ENCODE assay signal across 18 cellular contexts in the genomic region with DNA sequence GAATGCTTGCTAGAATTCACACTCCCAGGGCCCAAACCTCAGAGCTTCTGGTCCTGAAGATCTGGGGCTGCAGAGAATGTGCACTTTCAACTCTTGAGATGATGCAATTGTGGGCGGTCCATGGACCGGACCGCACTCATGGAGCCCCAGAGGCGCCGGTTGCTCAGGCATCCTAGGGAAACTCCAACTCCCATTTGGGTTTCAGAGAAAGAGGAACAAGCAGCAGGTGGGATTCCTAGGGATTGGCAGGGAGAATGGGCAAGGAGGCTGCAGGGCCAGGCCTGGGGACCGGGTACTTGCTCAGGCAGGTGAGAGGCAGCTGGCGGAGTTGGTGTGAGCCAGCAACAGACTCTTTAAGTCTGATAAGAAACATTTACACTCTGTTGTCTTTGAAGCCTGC. TPM values are rescaled to one million over a fixed set of nuclear protein-coding genes. Genes with fewer than 3 reads are reported as not detected.
"Had no signal": no experiment of that assay in that cellular context is flagged by ENCODE, and none has a peak within 500 bp of the region (broad histone marks: within the 10 kb centered on the region; RNA-seq: fewer than 3 reads in every experiment).

No MANE protein-coding gene starts in this region.

- ATAC-seq: activated CD8-positive, alpha-beta T cell treated with anti-CD3 and anti-CD28 coated beads for 36 hours; activated naive CD8-positive, alpha-beta T cell treated with anti-CD3 and anti-CD28 coated beads, Interleukin-2, amount 50 U/mL, for 24 hours; activated T-cell treated with anti-CD3 and anti-CD28 coated beads, Interleukin-2, amount 50 U/mL, for 4 hours; natural killer cell had no signal

- H3K27me3 ChIP-seq: brain microvascular endothelial cell, colonic mucosa had no signal

- H3K9me3 ChIP-seq: colonic mucosa had no signal

- H3K4me3 ChIP-seq: colonic mucosa had no signal

- H3K27ac ChIP-seq: brain microvascular endothelial cell, colonic mucosa had no signal

- H3K36me3 ChIP-seq: brain microvascular endothelial cell, colonic mucosa had no signal

- DNase-seq: activated B cell treated with CpG ODN at 0.5 μM for 24 hours; activated CD4-positive, alpha-beta T cell treated with anti-CD3 and anti-CD28 coated beads, Interleukin-2, amount 10 ng/mL, durations not matched to agents 24 days and 14 days; activated CD8-positive, alpha-beta T cell treated with anti-CD3 and anti-CD28 coated beads for 36 hours; activated naive CD4-positive, alpha-beta T cell treated with anti-CD3 and anti-CD28 coated beads, Interleukin-2, amount 10 ng/mL, durations not matched to agents 7 days and 5 days; activated naive CD8-positive, alpha-beta T cell treated with anti-CD3 and anti-CD28 coated beads, Interleukin-2, amount 50 U/mL, for 24 hours; activated T-cell treated with anti-CD3 and anti-CD28 coated beads, Interleukin-2, amount 50 U/mL, for 4 hours; aorta; brain microvascular endothelial cell; colonic mucosa; head of caudate nucleus; mesenchymal stem cell; natural killer cell; stimulated activated CD4-positive, alpha-beta T cell treated with anti-CD3 and anti-CD28 coated beads, Interleukin-12 subunit alpha, Interleukin-12 subunit beta, amount 100 ng/mL, for 4 hours; stimulated activated CD4-positive, alpha-beta T cell treated with anti-CD3 and anti-CD28 coated beads, Interleukin-1b, Interleukin-23, amount 100 ng/mL, for 48 hours; stimulated activated CD8-positive, alpha-beta memory T cell treated with anti-CD3 and anti-CD28 coated beads, Interleukin-4, amount 100 ng/mL, for 48 hours; stimulated activated naive CD4-positive, alpha-beta T cell had no signal

- H3K4me1 ChIP-seq: colonic mucosa had no signal

- FAIRE-seq: frontal cortex, kidney had no signal

RNA-seq across cellular contexts. Expression of a gene that starts 3.5 kb away (rescaled TPM):
- total RNA-seq: activated CD4-positive, alpha-beta T cell treated with anti-CD3 and anti-CD28 coated beads, Interleukin-2, amount 10 ng/mL, durations not matched to agents 24 days and 14 days; activated CD8-positive, alpha-beta T cell treated with anti-CD3 and anti-CD28 coated beads for 36 hours; activated T-cell treated with anti-CD3 and anti-CD28 coated beads, Interleukin-2, amount 50 U/mL, for 4 hours had no signal
